In the genomic region with DNA sequence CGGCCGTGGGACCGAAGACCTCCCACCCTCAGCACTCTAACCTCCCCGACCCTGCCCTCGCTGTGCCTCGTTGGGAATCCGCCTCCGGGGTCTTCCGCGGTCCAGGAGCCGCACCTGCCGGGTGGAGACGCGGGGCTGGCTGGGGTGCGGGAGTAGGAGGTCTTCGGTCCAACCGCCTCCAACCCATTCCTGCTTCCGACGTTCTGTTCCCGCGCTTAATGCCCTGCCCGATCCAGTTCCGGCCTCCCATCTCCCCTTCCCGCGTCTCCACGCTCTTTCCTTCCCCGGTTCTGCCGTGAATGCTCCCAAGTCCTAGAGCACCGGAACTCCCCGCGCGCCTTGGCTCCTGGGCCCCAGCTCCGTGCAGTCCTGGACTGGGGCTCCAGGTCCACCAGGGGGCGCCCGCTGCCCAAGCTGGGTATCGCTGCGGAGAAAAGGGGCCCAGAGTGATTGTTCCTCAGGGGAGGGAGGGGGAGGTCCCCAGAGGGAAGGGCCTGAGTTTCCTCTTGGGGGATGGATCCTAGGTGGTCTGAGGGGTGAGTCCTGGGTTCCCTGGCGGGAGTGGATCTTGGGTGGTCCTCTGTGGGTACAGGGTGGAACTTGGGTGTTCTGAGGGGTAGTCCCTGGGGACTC, we compare ENCODE assay signal across 8 cellular contexts. TPM values are rescaled to one million over a fixed set of nuclear protein-coding genes. Genes with fewer than 3 reads are reported as not detected.
DNase-seq lines count a peak whose midpoint lies in the region; ATAC-seq lines count a peak whose summit lies in the region.

No MANE protein-coding gene starts in this region.

- peak overlapping the region; percentile 93 to 98 (median 96) for H3K4me3 Mint-ChIP-seq in CD4-positive, alpha-beta memory T cell
- H3K4me3 Mint-ChIP-seq in stimulated activated naive CD8-positive, alpha-beta T cell treated with anti-CD3 and anti-CD28 coated beads, Interleukin-15, amount 100 ng/mL, for 72 hours: peak overlapping the region; percentile 93 to 94

- intact Hi-C loops in CD4-positive, alpha-beta memory T cell (cut with micrococcal nuclease): loop anchor here (1.0 to 2.0 kb wide), 5 partner anchors 116 to 347 kb away; partner anchors contain the start of gene SH2D3A

- peak; percentile 80 to 89 (median 85) for DNase-seq in CD4-positive, alpha-beta memory T cell
- DNase-seq in KG1 (lab: John Stamatoyannopoulos, UW) (peak; percentile 74), SIG-M5 treated with dmso at 0.1 percent for 504 hours (lab: John Stamatoyannopoulos, UW; ENCODE audit: unreplicated experiment) (peak; percentile 84), foreskin melanocyte (peak; percentile 82)
- DNase-seq in activated gamma-delta T cell treated with anti-CD3 and anti-CD28 coated beads, Interleukin-2, amount 50 U/mL, for 16 hours (ENCODE audit: low read depth): peak; percentile 91
- peak; percentile 93 for DNase-seq in stimulated activated naive CD8-positive, alpha-beta T cell treated with anti-CD3 and anti-CD28 coated beads, Interleukin-15, amount 100 ng/mL, for 72 hours

- peaks cover 27% of the 10 kb centered on the region for H3K4me1 ChIP-seq in CD4-positive, alpha-beta memory T cell (ENCODE audit: insufficient read depth, low read length)
- peaks cover 2% of the 10 kb centered on the region for H3K4me1 ChIP-seq in neuron (ENCODE audit: insufficient read depth, low read length)

- CTCF ChIA-PET in CD4-positive, alpha-beta memory T cell (lab: Charles Lee; ENCODE audit: partially characterized antibody): interaction anchor here (0.6 to 4.5 kb wide), 24 partner anchors 10 to 1726 kb away, joined by 3 to 54 read pairs (median 4); partner anchors contain the start of genes DENND1C, GPR108, KHSRP and SH2D3A

- POLR2A ChIA-PET in CD4-positive, alpha-beta memory T cell (lab: Charles Lee; ENCODE audit: partially characterized antibody): interaction anchor here (0.8 to 1.6 kb wide), 8 partner anchors 14 to 346 kb away, joined by 3 to 8 read pairs (median 4); partner anchors contain the start of genes DENND1C and TNFSF9

- no peaks in the 10 kb centered on the region for H3K36me3 Mint-ChIP-seq in CD4-positive, alpha-beta memory T cell

- peak overlapping the region; percentile 45 for H3K27ac ChIP-seq in CD4-positive, alpha-beta memory T cell (ENCODE audit: low read depth, low read length)

- peak; percentile 45 for ATAC-seq in GM21381 (IDR thresholded peaks at IDR 0.05; ENCODE audit: unreplicated experiment)
- ATAC-seq in stimulated activated naive CD8-positive, alpha-beta T cell treated with anti-CD3 and anti-CD28 coated beads, Interleukin-15, amount 100 ng/mL, for 72 hours: peak; percentile 90

- H3K9me3 Mint-ChIP-seq in CD4-positive, alpha-beta memory T cell: peaks cover 0 to 3% (median 0%) of the 10 kb centered on the region in 8 donors
- peaks cover 0 to 3% of the 10 kb centered on the region in 2 donors for H3K9me3 Mint-ChIP-seq in stimulated activated naive CD8-positive, alpha-beta T cell treated with anti-CD3 and anti-CD28 coated beads, Interleukin-15, amount 100 ng/mL, for 72 hours

- peak overlapping the region; percentile 69 for H2AFZ ChIP-seq in neuron (ENCODE audit: low read depth, low read length)

- H3K4me3 ChIP-seq in CD4-positive, alpha-beta memory T cell (ENCODE audit: low read length in 2 of 2): peak overlapping the region; percentile 30 to 70
- peak overlapping the region; percentile 47 for H3K4me3 ChIP-seq in neuron (ENCODE audit: low read length)

- H3K36me3 ChIP-seq in CD4-positive, alpha-beta memory T cell (ENCODE audit: insufficient read depth, low read length): no peaks in the 10 kb centered on the region
- no peaks in the 10 kb centered on the region for H3K36me3 ChIP-seq in neuron (ENCODE audit: insufficient read depth, low read length)

- no peaks in the 10 kb centered on the region for H3K27me3 Mint-ChIP-seq in CD4-positive, alpha-beta memory T cell
- H3K27me3 Mint-ChIP-seq in stimulated activated naive CD8-positive, alpha-beta T cell treated with anti-CD3 and anti-CD28 coated beads, Interleukin-15, amount 100 ng/mL, for 72 hours: no peaks in the 10 kb centered on the region

- H3K9me3 ChIP-seq in CD4-positive, alpha-beta memory T cell (ENCODE audit: control insufficient read depth in 1 of 2, low read length in 2 of 2): no peaks in the 10 kb centered on the region
- H3K9me3 ChIP-seq in neuron (ENCODE audit: low read length): no peaks in the 10 kb centered on the region

- peaks cover 21 to 38% (median 27%) of the 10 kb centered on the region in 4 donors for H3K4me1 Mint-ChIP-seq in CD4-positive, alpha-beta memory T cell
- H3K4me1 Mint-ChIP-seq in stimulated activated naive CD8-positive, alpha-beta T cell treated with anti-CD3 and anti-CD28 coated beads, Interleukin-15, amount 100 ng/mL, for 72 hours: peaks cover 51% of the 10 kb centered on the region

- H3K27ac Mint-ChIP-seq in CD4-positive, alpha-beta memory T cell: peak overlapping the region; percentile 42 to 96 (median 84)
- peak overlapping the region; percentile 5 to 54 for H3K27ac Mint-ChIP-seq in stimulated activated naive CD8-positive, alpha-beta T cell treated with anti-CD3 and anti-CD28 coated beads, Interleukin-15, amount 100 ng/mL, for 72 hours

- no peaks in the 10 kb centered on the region for H3K27me3 ChIP-seq in CD4-positive, alpha-beta memory T cell (ENCODE audit: insufficient read depth, low read length)
- H3K27me3 ChIP-seq in neuron (ENCODE audit: insufficient read depth, low read length): no peaks in the 10 kb centered on the region

RNA-seq across cellular contexts. Expression of gene TNFSF9, which starts 14.1 kb away (rescaled TPM):
- under 1 TPM; 0.64 to 0.99 TPM for total RNA-seq in CD4-positive, alpha-beta memory T cell
- 1 to 10 TPM in 1 of 2 donors, under 1 TPM in 1; 0.29 to 3.3 TPM for polyA plus RNA-seq in CD4-positive, alpha-beta memory T cell

RNA-seq across cellular contexts. Expression of gene TUBB4A, which starts 14.7 kb away (rescaled TPM):
- 1 to 10 TPM; 3.9 to 4.7 TPM for total RNA-seq in CD4-positive, alpha-beta memory T cell
- 1 to 10 TPM; 1.5 to 1.9 TPM for polyA plus RNA-seq in CD4-positive, alpha-beta memory T cell

RNA-seq across cellular contexts. Expression of gene DENND1C, which starts 35.2 kb away (rescaled TPM):
- total RNA-seq in CD4-positive, alpha-beta memory T cell: 100 to 1,000 TPM; 105 to 113 TPM
- polyA plus RNA-seq in CD4-positive, alpha-beta memory T cell: 10 to 100 TPM; 39.6 to 77.8 TPM

RNA-seq across cellular contexts. Expression of gene CRB3, which starts 52.7 kb away (rescaled TPM):
- 1 to 10 TPM; 4.2 to 5.1 TPM for total RNA-seq in CD4-positive, alpha-beta memory T cell
- polyA plus RNA-seq in CD4-positive, alpha-beta memory T cell: 10 to 100 TPM in 1 of 2 donors, 1 to 10 TPM in 1; 4.3 to 10.3 TPM

RNA-seq across cellular contexts. Expression of gene SLC25A23, which starts 57.2 kb away (rescaled TPM):
- 10 to 100 TPM; 24.9 to 25.5 TPM for total RNA-seq in CD4-positive, alpha-beta memory T cell
- polyA plus RNA-seq in CD4-positive, alpha-beta memory T cell: 10 to 100 TPM in 1 of 2 donors, 1 to 10 TPM in 1; 8.2 to 24.3 TPM

Comparison
In these comparisons a context has a peak if more than half of its experiments do, and no peak if none do; other contexts are left out.
1. Peak in every context shown above with its lines: DNase-seq, ATAC-seq, H3K4me3 ChIP-seq and H3K27ac ChIP-seq.